9 cellular contexts compared by ENCODE assay signal in genomic region chr5:135386886-135387628, GRCh38. TPM values are rescaled to one million over a fixed set of nuclear protein-coding genes. Genes with fewer than 3 reads are reported as not detected.
DNase-seq lines count a peak whose midpoint lies in the region; ATAC-seq, FAIRE-seq and TF ChIP-seq lines count a peak whose summit lies in the region.
"Had no signal": no experiment of that assay in that cellular context is flagged by ENCODE, and none has a peak within 500 bp of the region (broad histone marks: within the 10 kb centered on the region; RNA-seq: fewer than 3 reads in every experiment).

No MANE protein-coding gene starts in this region.

- peak overlapping the region; percentile 83 for H3K27ac Mint-ChIP-seq in activated T-cell treated with anti-CD3 and anti-CD28 coated beads, Interleukin-2, amount 50 U/mL, for 24 hours
- no peak overlapping the region for H3K27ac Mint-ChIP-seq in activated T-cell treated with anti-CD3 and anti-CD28 coated beads, Interleukin-2, amount 50 U/mL, for 72 hours
- H3K27ac Mint-ChIP-seq in astrocyte (ENCODE audit: unreplicated experiment) = peak overlapping the region; percentile 86

- H3K4me1 Mint-ChIP-seq in activated T-cell treated with anti-CD3 and anti-CD28 coated beads, Interleukin-2, amount 50 U/mL, for 24 hours (ENCODE audit: low read depth) = peaks cover 75% of the 10 kb centered on the region
- peaks cover 47% of the 10 kb centered on the region for H3K4me1 Mint-ChIP-seq in activated T-cell treated with anti-CD3 and anti-CD28 coated beads, Interleukin-2, amount 50 U/mL, for 72 hours (ENCODE audit: low read depth)
- peaks cover 57% of the 10 kb centered on the region for H3K4me1 Mint-ChIP-seq in astrocyte (ENCODE audit: low read depth, unreplicated experiment)

- no peaks in the 10 kb centered on the region for H3K27me3 Mint-ChIP-seq in activated T-cell treated with anti-CD3 and anti-CD28 coated beads, Interleukin-2, amount 50 U/mL, for 24 hours
- no peaks in the 10 kb centered on the region for H3K27me3 Mint-ChIP-seq in activated T-cell treated with anti-CD3 and anti-CD28 coated beads, Interleukin-2, amount 50 U/mL, for 72 hours (ENCODE audit: low read depth)
- H3K27me3 Mint-ChIP-seq in astrocyte (ENCODE audit: low read depth, unreplicated experiment) = no peaks in the 10 kb centered on the region

- H3K79me2 ChIP-seq in astrocyte (ENCODE audit: insufficient read depth, low read length) = peaks cover 97% of the 10 kb centered on the region

- no peak for ATAC-seq in activated T-cell treated with anti-CD3 and anti-CD28 coated beads, Interleukin-2, amount 50 U/mL, for 72 hours (replicated peaks in 1 of 2)
- no peak for ATAC-seq in HG02759 (IDR thresholded peaks at IDR 0.05; ENCODE audit: unreplicated experiment)
- ATAC-seq in GM18873 (IDR thresholded peaks at IDR 0.05; ENCODE audit: low FRiP score, unreplicated experiment) = no peak

- peaks cover 94% of the 10 kb centered on the region for H3K36me3 Mint-ChIP-seq in activated T-cell treated with anti-CD3 and anti-CD28 coated beads, Interleukin-2, amount 50 U/mL, for 24 hours (ENCODE audit: low read depth)
- H3K36me3 Mint-ChIP-seq in activated T-cell treated with anti-CD3 and anti-CD28 coated beads, Interleukin-2, amount 50 U/mL, for 72 hours (ENCODE audit: insufficient read depth in 2 of 2) = peaks cover 2 to 11% of the 10 kb centered on the region in 2 donors
- H3K36me3 Mint-ChIP-seq in astrocyte (ENCODE audit: low read depth, unreplicated experiment) = peaks cover 31% of the 10 kb centered on the region

- no peaks in the 10 kb centered on the region for H3K9me3 ChIP-seq in astrocyte (ENCODE audit: insufficient read depth, low read depth, low read length)

- 73% methylated on average over 8 of the region's 8 CpGs for WGBS in urinary bladder

- peak overlapping the region; percentile 58 for H3K4me2 ChIP-seq in astrocyte (ENCODE audit: low read length)

- H3K27me3 ChIP-seq in astrocyte (ENCODE audit: insufficient read depth, low read length) (no peaks in the 10 kb centered on the region), layer of hippocampus (ENCODE audit: control insufficient read depth, insufficient read depth, low read length) (no peaks in the 10 kb centered on the region)

- H3K4me1 ChIP-seq in astrocyte (ENCODE audit: insufficient read depth, low read length) (peaks cover 44% of the 10 kb centered on the region), urinary bladder (ENCODE audit: insufficient read depth) (no peaks in the 10 kb centered on the region)

- H3K9ac ChIP-seq in astrocyte (ENCODE audit: low read length) = peak overlapping the region; percentile 47

- H3K4me3 ChIP-seq in astrocyte (ENCODE audit: insufficient read depth, low read depth, low read length) (no peak overlapping the region), urinary bladder (ENCODE audit: low read depth, low read length) (no peak overlapping the region)

- FAIRE-seq in astrocyte (lab: Jason Lieb, UNC) = peak; percentile 74

- DNase-seq in activated T-cell treated with anti-CD3 and anti-CD28 coated beads, Interleukin-2, amount 50 U/mL, for 24 hours = no peak
- DNase-seq in activated T-cell treated with anti-CD3 and anti-CD28 coated beads, Interleukin-2, amount 50 U/mL, for 72 hours = no peak
- DNase-seq in astrocyte (ENCODE audit: low read depth) = peak; percentile 90
- DNase-seq in NCI-H748 (lab: John Stamatoyannopoulos, UW; ENCODE audit: unreplicated experiment) = no peak
- DNase-seq: DMS79 had no signal

- H3K27ac ChIP-seq in astrocyte (ENCODE audit: low read depth, low read length) (peak overlapping the region; percentile 57), layer of hippocampus (ENCODE audit: low read depth, low read length) (peak overlapping the region; percentile 44), urinary bladder (ENCODE audit: low read depth) (peak overlapping the region; percentile 54)

- H2AFZ ChIP-seq in astrocyte (ENCODE audit: low read depth, low read length) = no peak overlapping the region

- no peaks in the 10 kb centered on the region for H3K9me3 Mint-ChIP-seq in activated T-cell treated with anti-CD3 and anti-CD28 coated beads, Interleukin-2, amount 50 U/mL, for 24 hours
- H3K9me3 Mint-ChIP-seq in activated T-cell treated with anti-CD3 and anti-CD28 coated beads, Interleukin-2, amount 50 U/mL, for 72 hours = no peaks in the 10 kb centered on the region
- no peaks in the 10 kb centered on the region for H3K9me3 Mint-ChIP-seq in astrocyte (ENCODE audit: unreplicated experiment)

- TF ChIP-seq CTCF in astrocyte (IDR thresholded peaks at IDR 0.05; ENCODE audit: insufficient read depth, low read depth, low read length) = no peak

- H3K4me3 Mint-ChIP-seq in activated T-cell treated with anti-CD3 and anti-CD28 coated beads, Interleukin-2, amount 50 U/mL, for 24 hours = no peak overlapping the region
- no peak overlapping the region for H3K4me3 Mint-ChIP-seq in activated T-cell treated with anti-CD3 and anti-CD28 coated beads, Interleukin-2, amount 50 U/mL, for 72 hours
- H3K4me3 Mint-ChIP-seq in astrocyte (ENCODE audit: unreplicated experiment) = no peak overlapping the region

- H3K36me3 ChIP-seq in astrocyte (ENCODE audit: insufficient read depth, low read length) (peaks cover 40% of the 10 kb centered on the region), urinary bladder (ENCODE audit: insufficient read depth) (no peaks in the 10 kb centered on the region)

- H4K20me1 ChIP-seq in astrocyte (ENCODE audit: insufficient read depth, low read length) = peaks cover 77% of the 10 kb centered on the region

RNA-seq across cellular contexts. Expression of gene MACROH2A1, which starts 12.0 kb away (rescaled TPM):
- total RNA-seq in activated T-cell treated with anti-CD3 and anti-CD28 coated beads, Interleukin-2, amount 50 U/mL, for 72 hours = 100 to 1,000 TPM; 136 to 140 TPM
- total RNA-seq in astrocyte (121 and 143 TPM in 2 replicates), urinary bladder (150 TPM)
- polyA plus RNA-seq in urinary bladder = 122 TPM
